ENCODE assay signal across 8 cellular contexts in the genomic region with DNA sequence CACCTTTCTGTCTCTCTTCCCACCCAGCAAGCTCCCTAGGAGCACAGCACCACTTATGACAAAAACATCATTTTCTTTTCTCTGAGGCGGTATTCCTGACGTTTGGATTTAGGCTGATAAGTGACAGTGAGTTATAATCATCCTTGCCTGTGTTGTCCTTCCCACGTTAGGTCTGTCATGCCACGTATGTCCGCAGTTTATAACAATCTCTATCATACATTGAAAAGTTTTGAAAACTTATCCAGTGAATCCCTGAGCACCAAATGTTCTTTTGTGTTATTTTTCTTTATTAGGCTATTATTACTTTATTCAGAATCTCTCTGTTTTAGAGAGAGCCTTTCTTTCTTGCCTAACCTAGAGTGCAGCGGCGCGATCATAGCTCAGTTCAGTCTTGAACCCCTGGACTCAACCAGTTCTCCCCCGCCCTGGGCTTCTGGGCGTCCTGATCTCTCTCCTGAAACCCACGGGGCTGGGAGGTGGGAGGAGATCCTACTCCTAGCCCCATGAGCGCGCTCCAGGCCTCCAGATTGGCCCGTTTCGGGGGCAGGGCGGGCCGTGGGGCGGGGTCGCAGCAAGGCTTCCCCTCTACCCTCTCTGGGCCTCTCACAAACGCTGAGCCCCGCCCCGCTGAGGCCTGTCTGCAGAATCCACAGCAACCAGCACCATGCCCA. TPM values are rescaled to one million over a fixed set of nuclear protein-coding genes. Genes with fewer than 3 reads are reported as not detected.
A peak's percentile ranks its signal among the peaks of the same experiment; 100 is the strongest.
DNase-seq lines count a peak whose midpoint lies in the region; ATAC-seq, FAIRE-seq and TF ChIP-seq lines count a peak whose summit lies in the region.

Gene GSTM2 (plus strand): TSS at position 606 of the 671 bp plus-strand sequence. CDS start 59 bp downstream, at position 665.

- no peak within 1 kb of the TSS for H3K27ac ChIP-seq in colonic mucosa
- H3K27ac ChIP-seq in HepG2 (ENCODE audit: extremely low read length, insufficient read depth, low read length) = no peak within 1 kb of the TSS

- H2AFZ ChIP-seq in HepG2 (ENCODE audit: low read length) = peak within 1 kb of the TSS; percentile 50

- 24% methylated on average over 13 of the region's 22 CpGs for WGBS in HepG2 (ENCODE audit: low lambda C conversion rate)

- TF ChIP-seq EP300 in HepG2 (IDR thresholded peaks at IDR 0.05; ENCODE audit: low read depth in 2 of 2, low read length in 2 of 2) = no peak
- TF ChIP-seq EP300 in HepG2 (CRISPR knock-in tag; IDR thresholded peaks at IDR 0.05; ENCODE audit: borderline replicate concordance) = no peak

- H4K20me1 ChIP-seq in HepG2 (ENCODE audit: insufficient read depth, low read length) = no peaks in the 10 kb centered on the region

- CTCF ChIA-PET in HepG2 (lab: Yijun Ruan, JAX; ENCODE audit: low intra/inter-chr PET ratio, low total read pairs) = no interaction called here

- in situ Hi-C loops in G401 (cut with HindIII; ENCODE audit: low sequenced_read_pairs) = no loop called here
- in situ Hi-C loops in HepG2 (cut with HindIII; ENCODE audit: extremely low pct_ligation_motif_present, low pct_unique_long_range_greater_than_20kb) = loop anchor here (10.0 kb wide), 1 partner anchor 47 kb away; the partner anchor contains the start of gene GSTM5

- H3K36me3 ChIP-seq in colonic mucosa (no peaks in the 10 kb centered on the region), HepG2 (replicated peaks in 1 of 2; ENCODE audit: control insufficient read depth in 1 of 2, insufficient read depth in 2 of 2, low read length in 2 of 2) (no peaks in the 10 kb centered on the region; a peak in 1 of 5 replicates)

- FAIRE-seq in HepG2 (lab: Jason Lieb, UNC) = peak; percentile 39

- DNase-seq in G401 (ENCODE audit: low spot score) (peak; percentile 53), HCEC 1CT (peak; percentile 77), NCI-H1694 treated with DMSO at 0.1 percent for 48 hours (lab: John Stamatoyannopoulos, UW) (peak; percentile 57), colonic mucosa (peak; percentile 92), HepG2 (ENCODE audit: low spot score) (peak; percentile 80), UCSD-AML1 (lab: John Stamatoyannopoulos, UW; ENCODE audit: unreplicated experiment) (no peak)
- peak; percentile 91 for DNase-seq in activated CD4-positive, alpha-beta T cell treated with anti-CD3 and anti-CD28 coated beads for 48 hours
- DNase-seq in stimulated activated CD4-positive, alpha-beta T cell treated with anti-CD3 and anti-CD28 coated beads, Interleukin-1b, Interleukin-23, amount 100 ng/mL, for 48 hours = peak; percentile 84

- TF ChIP-seq POLR2A in HepG2 (IDR thresholded peaks at IDR 0.05; ENCODE audit: insufficient read depth in 1 of 2, low read depth in 2 of 2, low read length in 2 of 2) = peak in 1 of 2 experiments; percentile 44; a peak in 1 of 4 replicates

- H3K9ac ChIP-seq in colonic mucosa (ENCODE audit: low read depth in 2 of 2, low read length in 2 of 2) (peak within 1 kb of the TSS; percentile 62 to 68), HepG2 (ENCODE audit: insufficient read depth, low read depth, low read length) (peak within 1 kb of the TSS; percentile 55; the same call in 1 of the 2 replicates)

- no peaks in the 10 kb centered on the region for H3K27me3 ChIP-seq in colonic mucosa
- no peaks in the 10 kb centered on the region for H3K27me3 ChIP-seq in HepG2 (ENCODE audit: control insufficient read depth in 1 of 2, insufficient read depth in 2 of 2, low read length in 2 of 2)

- H3K4me3 ChIP-seq in colonic mucosa (peak within 1 kb of the TSS; percentile 40), HepG2 (replicated peaks in 1 of 3; ENCODE audit: insufficient read depth in 1 of 3, low read depth in 2 of 3, low read length in 3 of 3) (peak within 1 kb of the TSS; percentile 56 to 70 (median 58))

- H3K4me1 ChIP-seq in colonic mucosa = no peaks in the 10 kb centered on the region
- H3K4me1 ChIP-seq in HepG2 (ENCODE audit: insufficient read depth, low read length) = peaks cover 13% of the 10 kb centered on the region

- TF ChIP-seq CTCF in colonic mucosa (IDR thresholded peaks at IDR 0.05) (no peak), HepG2 (CRISPR knock-in tag; IDR thresholded peaks at IDR 0.05) (peak; percentile 18; the same call in 1 of the 2 replicates)

- no peak for TF ChIP-seq RAD21 in HepG2 (CRISPR knock-in tag; IDR thresholded peaks at IDR 0.05)

- POLR2A ChIA-PET in HepG2 (lab: Yijun Ruan, JAX) = interaction anchor here (1.1 to 1.8 kb wide), 2 partner anchors 11 to 27 kb away, joined by 3 to 10 read pairs; partner anchors contain the start of gene GSTM4

- H3K79me2 ChIP-seq in HepG2 (ENCODE audit: insufficient read depth, low read length) = no peaks in the 10 kb centered on the region

- peak within 1 kb of the TSS; percentile 80 for H3K4me2 ChIP-seq in HepG2 (ENCODE audit: low read depth, low read length)

- intact Hi-C loops in colonic mucosa (cut with DNase I) (no loop called here), HepG2 (cut with micrococcal nuclease; ENCODE audit: unreplicated experiment) (no loop called here)

- peak; percentile 100 for ATAC-seq in HepG2

- no TSS peak for BruUV-seq in HepG2 (replicated peaks; lab: Mats Ljungman, UMichigan)

- no peaks in the 10 kb centered on the region for H3K9me3 ChIP-seq in colonic mucosa
- H3K9me3 ChIP-seq in HepG2 (ENCODE audit: low read length) = no peaks in the 10 kb centered on the region

TF ChIP-seq in HepG2, 621 proteins besides CTCF, POLR2A, EP300 and RAD21 (continues in another document):
- TF ChIP-seq RNF219 (CRISPR knock-in tag; IDR thresholded peaks at IDR 0.05) (no peak), ZNF747 (CRISPR knock-in tag; IDR thresholded peaks at IDR 0.05; ENCODE audit: borderline replicate concordance) (no peak), BRD4 (CRISPR knock-in tag; IDR thresholded peaks at IDR 0.05) (no peak), ZNF510 (CRISPR knock-in tag; IDR thresholded peaks at IDR 0.05; ENCODE audit: low read depth) (no peak), POLR2AphosphoS5 (IDR thresholded peaks at IDR 0.05; ENCODE audit: low read depth, low read length) (0 out of 2 replicates have a peak, but pooled peaks have one; percentile 20), SP5 (CRISPR knock-in tag; IDR thresholded peaks at IDR 0.05; ENCODE audit: borderline replicate concordance, low read depth) (peak; percentile 66), YEATS4 (CRISPR knock-in tag; IDR thresholded peaks at IDR 0.05; ENCODE audit: borderline replicate concordance) (no peak), PHF8 (CRISPR knock-in tag; IDR thresholded peaks at IDR 0.05) (peak; percentile 36; the same call in 1 of the 2 replicates), KDM1A (CRISPR knock-in tag; IDR thresholded peaks at IDR 0.05) (no peak), SUZ12 (IDR thresholded peaks at IDR 0.05; ENCODE audit: low read depth, low read length) (no peak), ZSCAN31 (CRISPR knock-in tag; IDR thresholded peaks at IDR 0.05; ENCODE audit: low read depth) (no peak)
- TF ChIP-seq, protein P1, sequence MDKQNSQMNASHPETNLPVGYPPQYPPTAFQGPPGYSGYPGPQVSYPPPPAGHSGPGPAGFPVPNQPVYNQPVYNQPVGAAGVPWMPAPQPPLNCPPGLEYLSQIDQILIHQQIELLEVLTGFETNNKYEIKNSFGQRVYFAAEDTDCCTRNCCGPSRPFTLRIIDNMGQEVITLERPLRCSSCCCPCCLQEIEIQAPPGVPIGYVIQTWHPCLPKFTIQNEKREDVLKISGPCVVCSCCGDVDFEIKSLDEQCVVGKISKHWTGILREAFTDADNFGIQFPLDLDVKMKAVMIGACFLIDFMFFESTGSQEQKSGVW (CRISPR knock-in tag; IDR thresholded peaks at IDR 0.05; ENCODE audit: borderline replicate concordance) = no peak

RNA-seq across cellular contexts. Expression of gene GSTM2, which starts in this region (rescaled TPM):
- 18.2 and 24.6 TPM in 2 replicates for total RNA-seq in G401 (2014; rRNA removed; shearing (Covaris generic))
- total RNA-seq in colonic mucosa (10 to 100 TPM; 18.5 to 20.7 TPM), HepG2 (2016; rRNA removed; fragmentation: Illumina TruSeq; extraction: Trizol) (6.5 and 7.0 TPM in 2 replicates)
- 1.9 and 2.5 TPM in 2 replicates for total RNA-seq in HepG2 (2016; cell fraction: cytosol; rRNA removed; fragmentation: Illumina TruSeq; extraction: Trizol; ENCODE audit: low read depth)
- 8.1 and 8.3 TPM in 2 replicates for total RNA-seq in HepG2 (2016; cell fraction: insoluble cytoplasmic fraction; rRNA removed; fragmentation: Illumina TruSeq; extraction: Trizol)
- total RNA-seq in HepG2 (2016; cell fraction: membrane; rRNA removed; fragmentation: Illumina TruSeq; extraction: Trizol) = 2.0 and 2.7 TPM in 2 replicates
- total RNA-seq in HepG2 (2016; cell fraction: nucleus; rRNA removed; fragmentation: Illumina TruSeq; extraction: Trizol) = 8.1 and 8.5 TPM in 2 replicates
- 15.0 and 17.0 TPM in 2 replicates for polyA plus RNA-seq in HepG2 (2011; rRNA removed)
- 5.9 and 7.2 TPM in 2 replicates for polyA plus RNA-seq in HepG2 (2011; cell fraction: cytosol; rRNA removed)
- 102 and 131 TPM in 2 replicates for polyA plus RNA-seq in HepG2 (2011; cell fraction: nucleus; rRNA removed)
- 19.7 and 21.3 TPM in 2 replicates for polyA plus RNA-seq in HepG2 (2012)
- polyA plus RNA-seq in HepG2 (2016; cell fraction: cytosol; fragmentation: Illumina TruSeq; extraction: Trizol; ENCODE audit: low read depth) = 4.7 and 5.2 TPM in 2 replicates
- polyA plus RNA-seq in HepG2 (2016; cell fraction: insoluble cytoplasmic fraction; fragmentation: Illumina TruSeq; extraction: Trizol; ENCODE audit: low read depth) = 15.3 and 17.0 TPM in 2 replicates
- 3.5 and 4.5 TPM in 2 replicates for polyA plus RNA-seq in HepG2 (2016; cell fraction: membrane; fragmentation: Illumina TruSeq; extraction: Trizol; ENCODE audit: low read depth)
- 30.8 and 32.2 TPM in 2 replicates for polyA plus RNA-seq in HepG2 (2016; cell fraction: nucleus; fragmentation: Illumina TruSeq; extraction: Trizol; ENCODE audit: insufficient read depth, low read depth)
- 0.26 and 6.7 TPM in 2 replicates for polyA minus RNA-seq in HepG2 (2011; rRNA and poly(A)+ RNA removed; ENCODE audit: low replicate concordance)
- polyA minus RNA-seq in HepG2 (2011; cell fraction: cytosol; rRNA and poly(A)+ RNA removed) = 1.7 and 2.7 TPM in 2 replicates
- polyA minus RNA-seq in HepG2 (2011; cell fraction: nucleus; rRNA and poly(A)+ RNA removed) = 12.9 TPM in 2 replicates
